18 cellular contexts compared by ENCODE assay signal in the genomic region with DNA sequence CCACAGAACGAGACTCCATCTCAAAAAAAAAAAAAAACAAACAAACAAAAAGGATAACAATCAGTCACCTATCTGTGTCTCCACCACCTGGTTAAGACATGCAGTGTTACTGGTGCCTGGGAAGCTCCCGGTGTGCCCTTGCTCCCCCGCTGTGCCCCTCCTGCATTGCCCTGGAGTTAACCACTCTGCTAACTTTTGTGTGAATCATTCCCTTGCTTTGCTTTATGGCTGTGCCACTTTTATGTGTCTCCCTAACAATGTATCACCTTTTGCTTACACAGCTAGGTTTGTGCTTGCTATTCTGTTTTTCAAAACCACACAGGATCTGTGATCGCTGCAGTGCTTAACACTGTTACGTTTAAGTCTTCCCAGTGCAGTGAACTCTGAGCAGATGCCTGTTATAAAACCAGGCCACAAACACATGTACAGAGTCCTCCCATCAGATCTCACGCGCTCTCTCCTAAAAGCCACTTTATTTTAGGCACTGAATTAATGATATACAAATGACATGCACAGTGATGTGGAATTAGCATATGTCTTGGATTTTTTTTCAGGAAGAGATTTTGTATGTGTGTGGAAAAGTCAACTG.
DNase-seq lines count a peak whose midpoint lies in the region; ATAC-seq and TF ChIP-seq lines count a peak whose summit lies in the region.
"Had no signal": no experiment of that assay in that cellular context is flagged by ENCODE, and none has a peak within 500 bp of the region (broad histone marks: within the 10 kb centered on the region; RNA-seq: fewer than 3 reads in every experiment).

No MANE protein-coding gene starts in this region.

- H2BK5ac ChIP-seq in H9 (ENCODE audit: insufficient read length, low read length) = no peak overlapping the region

- H2AK5ac ChIP-seq in H9 (ENCODE audit: insufficient read length, low read length) = no peak overlapping the region

- H3K14ac ChIP-seq in H9 (ENCODE audit: insufficient read depth, low read length) = no peak overlapping the region

- no peak overlapping the region for H3K9ac ChIP-seq in H9 (ENCODE audit: extremely low read depth, insufficient read length, low read length)
- H3K9ac ChIP-seq: KMS-11 had no signal

- H3K9me3 ChIP-seq in H9 (ENCODE audit: control insufficient read depth, low read depth, low read length) (no peaks in the 10 kb centered on the region), lower lobe of right lung (no peaks in the 10 kb centered on the region), esophagus squamous epithelium (no peaks in the 10 kb centered on the region)
- H3K9me3 ChIP-seq: Caco-2, thoracic aorta had no signal

- ATAC-seq in lower lobe of right lung = no peak
- ATAC-seq in GM19463 (IDR thresholded peaks at IDR 0.05; ENCODE audit: unreplicated experiment) = no peak
- ATAC-seq: GM12878, left cardiac atrium had no signal

- no peak overlapping the region for H2BK12ac ChIP-seq in H9 (ENCODE audit: insufficient read length, low read depth, low read length)

- no peaks in the 10 kb centered on the region; a peak in 1 of 5 replicates for H3K9me3 Mint-ChIP-seq in H9

- intact Hi-C loops in lower lobe of right lung (cut with DNase I) = no loop called here
- intact Hi-C loops in esophagus squamous epithelium (cut with DNase I) = no loop called here

- DNase-seq in 8988T (peak; percentile 0), H9 (no peak), SW480 (ENCODE audit: low spot score) (peak; percentile 79), lower lobe of right lung (peak; percentile 7), esophagus squamous epithelium (lab: John Stamatoyannopoulos, UW) (no peak), DMS153 treated with DMSO at 0.1 percent for 48 hours (lab: John Stamatoyannopoulos, UW; ENCODE audit: unreplicated experiment) (no peak)
- DNase-seq in stimulated activated CD8-positive, alpha-beta memory T cell treated with anti-CD3 and anti-CD28 coated beads, Interleukin-4, amount 100 ng/mL, for 48 hours = no peak
- DNase-seq: activated CD4-positive, alpha-beta T cell treated with anti-CD3 and anti-CD28 coated beads for 48 hours; activated gamma-delta T cell treated with Interleukin-2 at 50 U/mL for 16 hours; left cardiac atrium; NCI-H1048; stimulated activated CD4-positive, alpha-beta T cell treated with anti-CD3 and anti-CD28 coated beads, Interleukin-4, amount 100 ng/mL, for 4 hours had no signal

- no peak overlapping the region for H4K8ac ChIP-seq in H9 (replicated peaks; ENCODE audit: insufficient read length, low read depth, low read length)

- no peak overlapping the region for H3K56ac ChIP-seq in H9 (ENCODE audit: insufficient read length, low read depth, low read length)

- H3K4ac ChIP-seq in H9 (ENCODE audit: low read depth, low read length) = no peak overlapping the region

- no peaks in the 10 kb centered on the region for H4K20me1 ChIP-seq in H9 (ENCODE audit: control insufficient read depth, insufficient read depth, insufficient read length)

- H4K5ac ChIP-seq in H9 (ENCODE audit: insufficient read length, low read depth, low read length) = no peak overlapping the region

- peaks cover 26% of the 10 kb centered on the region for H3K27me3 Mint-ChIP-seq in H9 (ENCODE audit: low read depth)

- H3K27ac Mint-ChIP-seq in H9 = no peak overlapping the region

- H3K79me2 ChIP-seq in H9 (ENCODE audit: insufficient read depth, low read length) = no peaks in the 10 kb centered on the region

- H2BK15ac ChIP-seq in H9 (ENCODE audit: low read depth, low read length) = no peak overlapping the region

- H3K4me1 Mint-ChIP-seq in H9 = peaks cover 16 to 32% of the 10 kb centered on the region in 2 experiments

- H2AFZ ChIP-seq in H9 (ENCODE audit: low read length) = no peak overlapping the region

- H3K27ac ChIP-seq in H9 (ENCODE audit: insufficient read length, low read depth, low read length) (no peak overlapping the region), lower lobe of right lung (no peak overlapping the region), esophagus squamous epithelium (no peak overlapping the region)
- H3K27ac ChIP-seq: HL-60, KMS-11, thoracic aorta had no signal

- no peaks in the 10 kb centered on the region for H3K79me1 ChIP-seq in H9 (ENCODE audit: insufficient read depth, low read depth, low read length, poor library complexity, severe bottlenecking)

- H2BK20ac ChIP-seq in H9 (ENCODE audit: low read depth, low read length, poor library complexity, severe bottlenecking) = no peak overlapping the region

- no peak overlapping the region for H2BK120ac ChIP-seq in H9 (ENCODE audit: low read depth, low read length, poor library complexity, severe bottlenecking)

- peak overlapping the region; percentile 24 for H3K18ac ChIP-seq in H9 (ENCODE audit: insufficient read length, low read depth, low read length)

- H3K4me1 ChIP-seq in H9 (ENCODE audit: insufficient read depth, low read length) (no peaks in the 10 kb centered on the region), lower lobe of right lung (no peaks in the 10 kb centered on the region), esophagus squamous epithelium (peaks cover 3 to 21% (median 4%) of the 10 kb centered on the region in 3 donors)
- H3K4me1 ChIP-seq: Caco-2 had no signal

- no peak overlapping the region for H3K4me3 ChIP-seq in lower lobe of right lung
- H3K4me3 ChIP-seq in esophagus squamous epithelium = no peak overlapping the region
- H3K4me3 ChIP-seq: GM12878, thoracic aorta had no signal

- H3K36me3 ChIP-seq in lower lobe of right lung (no peaks in the 10 kb centered on the region), esophagus squamous epithelium (no peaks in the 10 kb centered on the region)
- H3K36me3 ChIP-seq: thoracic aorta had no signal

- H3T11ph ChIP-seq in H9 (ENCODE audit: low read length) = no peak overlapping the region

- H3K23me2 ChIP-seq in H9 (ENCODE audit: insufficient read length, low read depth, low read length, poor library complexity, severe bottlenecking) = no peaks in the 10 kb centered on the region

- H3K27me3 ChIP-seq in H9 (ENCODE audit: insufficient read depth, low read length) (no peaks in the 10 kb centered on the region), lower lobe of right lung (ENCODE audit: low read depth) (peaks cover 23% of the 10 kb centered on the region), esophagus squamous epithelium (peaks cover 0 to 79% (median 0%) of the 10 kb centered on the region in 4 donors)

- no peak for TF ChIP-seq POLR2A in esophagus squamous epithelium (IDR thresholded peaks at IDR 0.05)

- no peak overlapping the region for H3K4me2 ChIP-seq in H9 (ENCODE audit: insufficient read depth, insufficient read length, low read length)
- H3K4me2 ChIP-seq: KMS-11 had no signal

- TF ChIP-seq CTCF in H9 (conservative IDR thresholded peaks at IDR 0.05) = no peak
- no peak for TF ChIP-seq CTCF in lower lobe of right lung (IDR thresholded peaks at IDR 0.05)
- no peak for TF ChIP-seq CTCF in esophagus squamous epithelium (IDR thresholded peaks at IDR 0.05)

- H3K23ac ChIP-seq in H9 (ENCODE audit: insufficient read length, low read depth, low read length) = no peak overlapping the region

- no CpG with 5 or more reads among the region's 7 CpGs for WGBS in H9 (ENCODE audit: extremely low coverage, insufficient read length, low lambda C conversion rate)
- 77 to 83% methylated on average over 6 to 7 of the region's 7 CpGs for WGBS in esophagus squamous epithelium, 2 donors

- no peak overlapping the region; a peak in 1 of 5 replicates for H3K4me3 Mint-ChIP-seq in H9

- H4K91ac ChIP-seq in H9 (ENCODE audit: insufficient read length, low read depth, low read length) = no peak overlapping the region

- no peaks in the 10 kb centered on the region for H3K36me3 Mint-ChIP-seq in H9 (ENCODE audit: insufficient read depth in 1 of 3, low read depth in 3 of 3)

Comparison
In these comparisons a context has a peak if more than half of its experiments do, and no peak if none do; other contexts are left out.
1. DNase-seq: peak in 8988T (single experiment), SW480 (single experiment) and lower lobe of right lung (single experiment); none in H9 (single experiment), esophagus squamous epithelium (single experiment), stimulated activated CD8-positive, alpha-beta memory T cell treated with anti-CD3 and anti-CD28 coated beads, Interleukin-4, amount 100 ng/mL, for 48 hours (single experiment) and DMS153 treated with DMSO at 0.1 percent for 48 hours (single experiment).